ENCODE assay signal across 1 cellular context in the genomic region with DNA sequence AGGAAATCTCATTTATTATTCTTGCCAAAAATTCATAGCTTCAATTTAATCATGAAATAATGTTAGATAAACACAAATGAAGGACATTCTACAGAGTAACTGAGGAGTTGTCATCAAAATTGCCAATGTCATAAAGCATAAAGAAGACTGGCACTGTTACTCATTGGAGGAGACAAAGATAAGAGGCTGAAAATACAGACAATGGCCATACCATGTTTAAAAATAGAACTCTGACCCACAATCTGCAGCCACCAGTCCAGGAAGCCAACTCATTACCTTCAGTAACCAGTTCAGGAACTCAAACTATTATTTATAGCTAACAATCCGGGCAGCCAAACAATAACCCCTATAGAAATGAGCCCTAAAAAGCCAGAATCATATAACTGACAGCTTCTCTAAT.
TF ChIP-seq lines count a peak whose summit lies in the region.

No MANE protein-coding gene starts in this region.

TF ChIP-seq in H1, 55 proteins besides CTCF, POLR2A, EP300 and RAD21 (continued from another document):
- TF ChIP-seq CBX8 (IDR thresholded peaks at IDR 0.05; ENCODE audit: borderline replicate concordance, low read depth, low read length) (no peak), EGR1 (IDR thresholded peaks at IDR 0.05; ENCODE audit: borderline replicate concordance, low read depth, low read length) (no peak)
